In genomic region chr3:100588251-100588650, GRCh38 we compare ENCODE assay signal across 34 cellular contexts.
"Had no signal": no experiment of that assay in that cellular context is flagged by ENCODE, and none has a peak within 500 bp of the region (broad histone marks: within the 10 kb centered on the region; RNA-seq: fewer than 3 reads in every experiment).

No MANE protein-coding gene starts in this region.

- DNase-seq: Karpas-422, Kasumi-1, MG63, MM.1S, MV-4-11, NCI-H1048, NCI-H1092, NCI-H1092 treated with DMSO at 0.1 percent for 48 hours, NCI-H1105, NCI-H1105 treated with DMSO at 0.1 percent for 48 hours, NCI-H1417, NCI-H1417 treated with DMSO at 0.1 percent for 48 hours, NCI-H1436, NCI-H1436 treated with DMSO at 0.1 percent for 48 hours, NCI-H146, NCI-H1694, NCI-H1694 treated with DMSO at 0.1 percent for 48 hours, NCI-H187, NCI-H187 treated with DMSO at 0.1 percent for 48 hours, NCI-H1930, NCI-H2029, NCI-H2029 treated with DMSO at 0.1 percent for 48 hours, NCI-H2081, NCI-H2081 treated with DMSO at 0.1 percent for 48 hours, NCI-H2107, NCI-H2171, NCI-H2171 treated with DMSO at 0.1 percent for 48 hours, NCI-H2227 treated with DMSO at 0.1 percent for 48 hours, NCI-H226, NCI-H345, NCI-H446, NCI-H446 treated with DMSO at 0.1 percent for 48 hours, NCI-H510A, NCI-H510A treated with DMSO at 0.1 percent for 48 hours had no signal
